In genomic region chr17:78343099-78343432, GRCh38 we compare ENCODE assay signal across 8 cellular contexts. TPM values are rescaled to one million over a fixed set of nuclear protein-coding genes. Genes with fewer than 3 reads are reported as not detected.
A peak's percentile ranks its signal among the peaks of the same experiment; 100 is the strongest.
DNase-seq lines count a peak whose midpoint lies in the region; ATAC-seq and TF ChIP-seq lines count a peak whose summit lies in the region.

No MANE protein-coding gene starts in this region.

- CTCF ChIA-PET in CD8-positive, alpha-beta T cell (lab: Charles Lee): interaction anchor here (1.0 to 4.2 kb wide), 5 partner anchors 11 to 92 kb away, joined by 3 to 52 read pairs (median 5); partner anchors contain the start of gene SOCS3

- no peaks in the 10 kb centered on the region for H3K9me3 ChIP-seq in CD8-positive, alpha-beta T cell (ENCODE audit: low read length)
- no peaks in the 10 kb centered on the region for H3K9me3 ChIP-seq in body of pancreas
- no peaks in the 10 kb centered on the region for H3K9me3 ChIP-seq in tibial artery

- intact Hi-C loops in CD8-positive, alpha-beta T cell (cut with DNase I, micrococcal nuclease): loop anchor here (1.0 kb wide), 2 partner anchors 13 to 17 kb away; partner anchors contain the start of gene SOCS3 (in 2 of the 2)
- intact Hi-C loops in body of pancreas (cut with DNase I): no loop called here
- intact Hi-C loops in tibial artery (cut with DNase I; ENCODE audit: low total_unique reads): no loop called here

- H3K27ac Mint-ChIP-seq in CD8-positive, alpha-beta T cell: peak overlapping the region; percentile 95

- POLR2A ChIA-PET in CD8-positive, alpha-beta T cell (lab: Charles Lee): interaction anchor here (1.1 to 2.7 kb wide), 6 partner anchors 8 to 36 kb away, joined by 4 to 19 read pairs (median 4); partner anchors contain the start of genes PGS1 and SOCS3

- H3K4me1 Mint-ChIP-seq in CD8-positive, alpha-beta T cell (ENCODE audit: low read depth): peaks cover 70% of the 10 kb centered on the region

- peak overlapping the region; percentile 59 for H3K27ac ChIP-seq in CD8-positive, alpha-beta T cell (ENCODE audit: low read depth, low read length)
- H3K27ac ChIP-seq in body of pancreas: peak overlapping the region; percentile 13 to 88 (median 86)
- H3K27ac ChIP-seq in tibial artery: peak overlapping the region; percentile 90

- peaks cover 65% of the 10 kb centered on the region for H3K4me1 ChIP-seq in CD8-positive, alpha-beta T cell (ENCODE audit: insufficient read depth, low read length)
- H3K4me1 ChIP-seq in body of pancreas (peaks cover 52% of the 10 kb centered on the region), tibial artery (peaks cover 4 to 31% (median 29%) of the 10 kb centered on the region in 4 donors)

- peak; percentile 34 for ATAC-seq in CD8-positive, alpha-beta T cell
- ATAC-seq in body of pancreas (no peak), HG03520 (IDR thresholded peaks at IDR 0.05; ENCODE audit: unreplicated experiment) (no peak)

- no peaks in the 10 kb centered on the region for H3K27me3 ChIP-seq in CD8-positive, alpha-beta T cell (ENCODE audit: insufficient read depth, low read length)
- H3K27me3 ChIP-seq in body of pancreas: no peaks in the 10 kb centered on the region
- H3K27me3 ChIP-seq in tibial artery: no peaks in the 10 kb centered on the region

- H3K4me3 Mint-ChIP-seq in CD8-positive, alpha-beta T cell: peak overlapping the region; percentile 73

- peak overlapping the region; percentile 16 for H3K4me3 ChIP-seq in CD8-positive, alpha-beta T cell (ENCODE audit: low read depth, low read length)
- H3K4me3 ChIP-seq in body of pancreas (no peak overlapping the region), tibial artery (peak overlapping the region in 1 of 2 donors; percentile 56)

- WGBS in body of pancreas, 2 donors: 36 to 53% methylated on average over 5 to 6 of the region's 6 CpGs

- H3K36me3 ChIP-seq in CD8-positive, alpha-beta T cell (ENCODE audit: insufficient read depth, low read length): no peaks in the 10 kb centered on the region
- H3K36me3 ChIP-seq in body of pancreas (replicated peaks in 1 of 2; ENCODE audit: insufficient read depth in 1 of 2, low read depth in 2 of 2): no peaks in the 10 kb centered on the region
- no peaks in the 10 kb centered on the region for H3K36me3 ChIP-seq in tibial artery

- no peaks in the 10 kb centered on the region for H3K36me3 Mint-ChIP-seq in CD8-positive, alpha-beta T cell

- no peak for TF ChIP-seq POLR2A in body of pancreas (IDR thresholded peaks at IDR 0.05)

- DNase-seq in CD8-positive, alpha-beta T cell: peak in 1 of 7 experiments; percentile 36
- DNase-seq in MV-4-11 (lab: John Stamatoyannopoulos, UW) (peak; percentile 78), body of pancreas (peak in 3 of 4 donors; percentile 39 to 72 (median 42)), kidney tubule cell (ENCODE audit: low spot score) (peak; percentile 80), tibial artery (peak; percentile 82 to 88), T-helper 9 cell (no peak), HT-29 (ENCODE audit: low spot score) (no peak)

- no peak for TF ChIP-seq CTCF in CD8-positive, alpha-beta T cell (IDR thresholded peaks at IDR 0.05)
- TF ChIP-seq CTCF in body of pancreas (IDR thresholded peaks at IDR 0.05) (no peak), tibial artery (IDR thresholded peaks at IDR 0.05) (no peak)

- no peaks in the 10 kb centered on the region for H3K9me3 Mint-ChIP-seq in CD8-positive, alpha-beta T cell

- H3K27me3 Mint-ChIP-seq in CD8-positive, alpha-beta T cell (ENCODE audit: low read depth): no peaks in the 10 kb centered on the region

RNA-seq across cellular contexts. Expression of gene SOCS3, which starts 16.8 kb away (rescaled TPM):
- 100 to 1,000 TPM; 279 to 283 TPM for total RNA-seq in CD8-positive, alpha-beta T cell
- 10 to 100 TPM; 21.0 to 63.9 TPM for total RNA-seq in body of pancreas
- 0.18 and 0.79 TPM in 2 replicates for total RNA-seq in HT-29 (2014; rRNA removed; shearing (Covaris generic))

RNA-seq across cellular contexts. Expression of gene PGS1, which starts 35.4 kb away (rescaled TPM):
- total RNA-seq in CD8-positive, alpha-beta T cell: 10 to 100 TPM; 34.6 to 36.3 TPM
- 10 to 100 TPM; 17.1 to 30.4 TPM for total RNA-seq in body of pancreas
- total RNA-seq in HT-29 (2014; rRNA removed; shearing (Covaris generic)): 23.0 and 30.7 TPM in 2 replicates

Comparison
In these comparisons a context has a peak if more than half of its experiments do, and no peak if none do; other contexts are left out.
1. DNase-seq: peak in MV-4-11 (single experiment), body of pancreas (3 of 4), kidney tubule cell (single experiment) and tibial artery (2 of 2); none in T-helper 9 cell (single experiment) and HT-29 (single experiment).
2. RNA of gene SOCS3, which starts 16.8 kb away (total RNA-seq): 279 to 283 TPM in CD8-positive, alpha-beta T cell and 21.0 to 63.9 TPM in body of pancreas; 0.18 to 0.79 TPM in HT-29; every median in the first group is over 10 times any median in the second.
3. intact Hi-C loops: an anchor here in CD8-positive, alpha-beta T cell (1.0 kb wide); none called in body of pancreas and tibial artery.
4. Peak in every context shown above with its lines, with median percentiles within 50 percentile points of each other: H3K27ac ChIP-seq.